ENCODE assay signal across 26 cellular contexts in genomic region chr3:153442799-153443487, GRCh38.
A peak's percentile ranks its signal among the peaks of the same experiment; 100 is the strongest.
DNase-seq lines count a peak whose midpoint lies in the region; ATAC-seq, FAIRE-seq and TF ChIP-seq lines count a peak whose summit lies in the region.
"Had no signal": no experiment of that assay in that cellular context is flagged by ENCODE, and none has a peak within 500 bp of the region (broad histone marks: within the 10 kb centered on the region; RNA-seq: fewer than 3 reads in every experiment).

No MANE protein-coding gene starts in this region.

- no peaks in the 10 kb centered on the region for H3K27me3 Mint-ChIP-seq in activated T-cell treated with anti-CD3 and anti-CD28 coated beads, Interleukin-2, amount 50 U/mL, for 72 hours (ENCODE audit: low read depth)
- H3K27me3 Mint-ChIP-seq in astrocyte (ENCODE audit: low read depth, unreplicated experiment) = no peaks in the 10 kb centered on the region

- H3K27ac ChIP-seq in astrocyte (ENCODE audit: low read depth, low read length) (no peak overlapping the region), smooth muscle cell (ENCODE audit: low read depth) (no peak overlapping the region)
- H3K27ac ChIP-seq: cardiac muscle cell, esophagus muscularis mucosa, foreskin keratinocyte, heart right ventricle, HL-60, lower lobe of right lung, SK-N-MC, transverse colon had no signal

- peak; percentile 41 to 60 for ATAC-seq in activated T-cell treated with anti-CD3 and anti-CD28 coated beads, Interleukin-2, amount 50 U/mL, for 72 hours (replicated peaks in 1 of 2)
- ATAC-seq in HG03432 (IDR thresholded peaks at IDR 0.05; ENCODE audit: unreplicated experiment) = peak; percentile 60
- ATAC-seq: foreskin keratinocyte, HCT116, heart right ventricle, natural killer cell had no signal

- H3K4me3 ChIP-seq in astrocyte (ENCODE audit: insufficient read depth, low read depth, low read length) (no peak overlapping the region), smooth muscle cell (no peak overlapping the region)
- H3K4me3 ChIP-seq: cardiac muscle cell, esophagus muscularis mucosa, heart right ventricle, lower lobe of right lung, SK-N-MC, transverse colon had no signal

- H4K20me1 ChIP-seq in astrocyte (ENCODE audit: insufficient read depth, low read length) (no peaks in the 10 kb centered on the region), smooth muscle cell (ENCODE audit: low read depth) (no peaks in the 10 kb centered on the region)

- H3K36me3 ChIP-seq in astrocyte (ENCODE audit: insufficient read depth, low read length) (no peaks in the 10 kb centered on the region), smooth muscle cell (ENCODE audit: low read depth) (no peaks in the 10 kb centered on the region)
- H3K36me3 ChIP-seq: cardiac muscle cell, esophagus muscularis mucosa, heart right ventricle, lower lobe of right lung, transverse colon had no signal

- TF ChIP-seq CTCF in astrocyte (IDR thresholded peaks at IDR 0.05; ENCODE audit: insufficient read depth, low read depth, low read length) (no peak), smooth muscle cell (IDR thresholded peaks at IDR 0.05; ENCODE audit: borderline replicate concordance, insufficient read depth, poor library complexity, severe bottlenecking) (no peak)

- no peaks in the 10 kb centered on the region for H3K79me2 ChIP-seq in astrocyte (ENCODE audit: insufficient read depth, low read length)
- H3K79me2 ChIP-seq in smooth muscle cell (ENCODE audit: low read depth) = no peaks in the 10 kb centered on the region

- no peaks in the 10 kb centered on the region for H3K9me3 ChIP-seq in astrocyte (ENCODE audit: insufficient read depth, low read depth, low read length)
- H3K9me3 ChIP-seq in smooth muscle cell (replicated peaks; ENCODE audit: low read depth) = no peaks in the 10 kb centered on the region
- H3K9me3 ChIP-seq: esophagus muscularis mucosa, heart right ventricle, lower lobe of right lung, transverse colon had no signal

- H3F3A ChIP-seq in smooth muscle cell (ENCODE audit: low read depth) = no peaks in the 10 kb centered on the region

- H3K4me2 ChIP-seq in astrocyte (ENCODE audit: low read length) (no peak overlapping the region), smooth muscle cell (peak overlapping the region; percentile 53)

- WGBS in smooth muscle cell (ENCODE audit: low lambda C conversion rate) = 69% methylated on average over 3 of the region's 3 CpGs

- H3K9ac ChIP-seq in astrocyte (ENCODE audit: low read length) = no peak overlapping the region
- no peak overlapping the region for H3K9ac ChIP-seq in smooth muscle cell (ENCODE audit: low read depth)

- peak overlapping the region; percentile 66 for H3K27ac Mint-ChIP-seq in activated T-cell treated with anti-CD3 and anti-CD28 coated beads, Interleukin-2, amount 50 U/mL, for 72 hours
- no peak overlapping the region for H3K27ac Mint-ChIP-seq in astrocyte (ENCODE audit: unreplicated experiment)
- H3K27ac Mint-ChIP-seq: natural killer cell had no signal

- DNase-seq in activated T-cell treated with anti-CD3 and anti-CD28 coated beads, Interleukin-2, amount 50 U/mL, for 72 hours = no peak
- DNase-seq in activated T-cell treated with anti-CD3 and anti-CD28 coated beads for 4 hours = no peak
- DNase-seq in astrocyte (ENCODE audit: low read depth) = no peak
- DNase-seq in smooth muscle cell (lab: John Stamatoyannopoulos, UW; ENCODE audit: unreplicated experiment) = no peak
- no peak for DNase-seq in HK-2 (ENCODE audit: unreplicated experiment)
- DNase-seq in A172 (ENCODE audit: low spot score) = no peak
- DNase-seq: activated CD4-positive, alpha-beta T cell treated with anti-CD3 and anti-CD28 coated beads for 1 hour; activated CD8-positive, alpha-beta memory T cell treated with anti-CD3 and anti-CD28 coated beads, Interleukin-2, amount 50 U/mL, for 4 hours; aorta; C1 segment of cervical spinal cord; cortex of kidney; heart right ventricle; lower lobe of right lung; MV-4-11; natural killer cell; NCI-H146; NCI-H510A; transverse colon had no signal

- no peaks in the 10 kb centered on the region for H3K36me3 Mint-ChIP-seq in activated T-cell treated with anti-CD3 and anti-CD28 coated beads, Interleukin-2, amount 50 U/mL, for 72 hours (ENCODE audit: insufficient read depth in 2 of 2)
- H3K36me3 Mint-ChIP-seq in astrocyte (ENCODE audit: low read depth, unreplicated experiment) = no peaks in the 10 kb centered on the region
- H3K36me3 Mint-ChIP-seq: natural killer cell had no signal

- H2AFZ ChIP-seq in astrocyte (ENCODE audit: low read depth, low read length) (no peak overlapping the region), smooth muscle cell (ENCODE audit: low read depth) (no peak overlapping the region)

- FAIRE-seq in astrocyte (lab: Jason Lieb, UNC) = peak; percentile 66
- FAIRE-seq: GM18507 had no signal

- peaks cover 18% of the 10 kb centered on the region for H3K4me1 Mint-ChIP-seq in activated T-cell treated with anti-CD3 and anti-CD28 coated beads, Interleukin-2, amount 50 U/mL, for 72 hours (ENCODE audit: low read depth)
- no peaks in the 10 kb centered on the region for H3K4me1 Mint-ChIP-seq in astrocyte (ENCODE audit: low read depth, unreplicated experiment)

- H3K4me1 ChIP-seq in astrocyte (ENCODE audit: insufficient read depth, low read length) (no peaks in the 10 kb centered on the region), smooth muscle cell (ENCODE audit: low read depth) (peaks cover 4% of the 10 kb centered on the region)
- H3K4me1 ChIP-seq: foreskin keratinocyte, heart right ventricle, lower lobe of right lung had no signal

- H3K27me3 ChIP-seq in astrocyte (ENCODE audit: insufficient read depth, low read length) = no peaks in the 10 kb centered on the region
- H3K27me3 ChIP-seq in smooth muscle cell (ENCODE audit: low read depth) = no peaks in the 10 kb centered on the region
- H3K27me3 ChIP-seq: cardiac muscle cell, esophagus muscularis mucosa, foreskin keratinocyte, heart right ventricle, transverse colon had no signal

- peak overlapping the region; percentile 30 to 55 for H3K4me3 Mint-ChIP-seq in activated T-cell treated with anti-CD3 and anti-CD28 coated beads, Interleukin-2, amount 50 U/mL, for 72 hours
- no peak overlapping the region for H3K4me3 Mint-ChIP-seq in astrocyte (ENCODE audit: unreplicated experiment)
- H3K4me3 Mint-ChIP-seq: natural killer cell had no signal

- H3K9me3 Mint-ChIP-seq in activated T-cell treated with anti-CD3 and anti-CD28 coated beads, Interleukin-2, amount 50 U/mL, for 72 hours = no peaks in the 10 kb centered on the region
- H3K9me3 Mint-ChIP-seq in astrocyte (ENCODE audit: unreplicated experiment) = no peaks in the 10 kb centered on the region
- H3K9me3 Mint-ChIP-seq: natural killer cell had no signal
